Comparison of ENCODE assay signal across 1 cellular context in genomic region chr1:46616277-46617107, GRCh38.
TF ChIP-seq lines count a peak whose summit lies in the region.

MOB3C (minus strand) TSS chr1:46616811; CDS start chr1:46613321, 3,490 bp downstream.

TF ChIP-seq in K562, 482 proteins besides CTCF, POLR2A, EP300 and RAD21 (continued from another document and continues in another):
- TF ChIP-seq MAX (CRISPR knock-in tag; IDR thresholded peaks at IDR 0.05): peak; percentile 31; the same call in 1 of the 2 replicates
- 0 out of 2 replicates have a peak, but pooled peaks have one; percentile 10 for TF ChIP-seq GMEB1 (CRISPR knock-in tag; IDR thresholded peaks at IDR 0.05)
- 0 out of 2 replicates have a peak, but pooled peaks have one; percentile 14 for TF ChIP-seq TAF7 (tag; IDR thresholded peaks at IDR 0.05)
- TF ChIP-seq CHD4 (IDR thresholded peaks at IDR 0.05; ENCODE audit: insufficient read depth, insufficient replicate concordance, low read depth, low read length, poor library complexity, severe bottlenecking): no peak
- peak in 1 of 2 experiments; percentile 61; a peak in 2 of 4 replicates for TF ChIP-seq RCOR1 (IDR thresholded peaks at IDR 0.05; ENCODE audit: borderline replicate concordance in 1 of 2, low read depth in 2 of 2, low read length in 2 of 2)
- no peak for TF ChIP-seq RBM25 (IDR thresholded peaks at IDR 0.05; ENCODE audit: low read depth, low read length, severe bottlenecking)
- peak; percentile 56; the same call in 1 of the 2 replicates for TF ChIP-seq TFAP4 (CRISPR knock-in tag; IDR thresholded peaks at IDR 0.05; ENCODE audit: borderline replicate concordance)
- peak; percentile 80 for TF ChIP-seq MYC (IDR thresholded peaks at IDR 0.05; ENCODE audit: low read depth, low read length)
- TF ChIP-seq MYC (CRISPR knock-in tag; IDR thresholded peaks at IDR 0.05; ENCODE audit: borderline replicate concordance, low read depth): no peak
- TF ChIP-seq KLF1 (tag; IDR thresholded peaks at IDR 0.05): peak; percentile 48; the same call in 1 of the 2 replicates
- TF ChIP-seq ATF2 (CRISPR knock-in tag; IDR thresholded peaks at IDR 0.05): no peak
- 0 out of 2 replicates have a peak, but pooled peaks have one; percentile 68 for TF ChIP-seq PREB (CRISPR knock-in tag; IDR thresholded peaks at IDR 0.05)
- TF ChIP-seq SAP30 (IDR thresholded peaks at IDR 0.05; ENCODE audit: borderline replicate concordance, insufficient read depth, low read depth, low read length, poor library complexity, severe bottlenecking): peak; percentile 79
- TF ChIP-seq ATF1 (CRISPR knock-in tag; IDR thresholded peaks at IDR 0.05): no peak
- TF ChIP-seq ATF1 (tag; IDR thresholded peaks at IDR 0.05): peak; percentile 67
- TF ChIP-seq CTBP1 (IDR thresholded peaks at IDR 0.05; ENCODE audit: borderline replicate concordance): peak; percentile 63
- no peak for TF ChIP-seq ZSCAN32 (CRISPR knock-in tag; IDR thresholded peaks at IDR 0.05)
- peak; percentile 70; the same call in 1 of the 2 replicates for TF ChIP-seq ZNF740 (CRISPR knock-in tag; IDR thresholded peaks at IDR 0.05)
- TF ChIP-seq ZNF740 (tag; IDR thresholded peaks at IDR 0.05): peak in 1 of 2 experiments; percentile 83; a peak in 2 of 4 replicates
- TF ChIP-seq ARHGAP35 (IDR thresholded peaks at IDR 0.05; ENCODE audit: partially characterized antibody): no peak
- peak; percentile 33 for TF ChIP-seq HNRNPLL (IDR thresholded peaks at IDR 0.05; ENCODE audit: low read depth, low read length, poor library complexity, severe bottlenecking)
- no peak for TF ChIP-seq CLOCK (CRISPR knock-in tag; IDR thresholded peaks at IDR 0.05; ENCODE audit: borderline replicate concordance)
- TF ChIP-seq ZBTB40 (IDR thresholded peaks at IDR 0.05): 0 out of 2 replicates have a peak, but pooled peaks have one; percentile 21
- no peak for TF ChIP-seq ZBTB40 (CRISPR knock-in tag; IDR thresholded peaks at IDR 0.05)
- TF ChIP-seq CBFB (CRISPR knock-in tag; IDR thresholded peaks at IDR 0.05): no peak
- 0 out of 2 replicates have a peak, but pooled peaks have one; percentile 19 for TF ChIP-seq HMGXB4 (CRISPR knock-in tag; IDR thresholded peaks at IDR 0.05)
- TF ChIP-seq ZNF384 (IDR thresholded peaks at IDR 0.05; ENCODE audit: low read depth, low read length): no peak
- no peak for TF ChIP-seq MLX (CRISPR knock-in tag; conservative IDR thresholded peaks at IDR 0.05)
- no peak for TF ChIP-seq RBM14 (IDR thresholded peaks at IDR 0.05; ENCODE audit: borderline replicate concordance, insufficient read depth, low read depth, low read length)
- TF ChIP-seq SRF (CRISPR knock-in tag; IDR thresholded peaks at IDR 0.05): peak; percentile 63 to 94; a peak in 3 of 4 replicates
